In the genomic region with DNA sequence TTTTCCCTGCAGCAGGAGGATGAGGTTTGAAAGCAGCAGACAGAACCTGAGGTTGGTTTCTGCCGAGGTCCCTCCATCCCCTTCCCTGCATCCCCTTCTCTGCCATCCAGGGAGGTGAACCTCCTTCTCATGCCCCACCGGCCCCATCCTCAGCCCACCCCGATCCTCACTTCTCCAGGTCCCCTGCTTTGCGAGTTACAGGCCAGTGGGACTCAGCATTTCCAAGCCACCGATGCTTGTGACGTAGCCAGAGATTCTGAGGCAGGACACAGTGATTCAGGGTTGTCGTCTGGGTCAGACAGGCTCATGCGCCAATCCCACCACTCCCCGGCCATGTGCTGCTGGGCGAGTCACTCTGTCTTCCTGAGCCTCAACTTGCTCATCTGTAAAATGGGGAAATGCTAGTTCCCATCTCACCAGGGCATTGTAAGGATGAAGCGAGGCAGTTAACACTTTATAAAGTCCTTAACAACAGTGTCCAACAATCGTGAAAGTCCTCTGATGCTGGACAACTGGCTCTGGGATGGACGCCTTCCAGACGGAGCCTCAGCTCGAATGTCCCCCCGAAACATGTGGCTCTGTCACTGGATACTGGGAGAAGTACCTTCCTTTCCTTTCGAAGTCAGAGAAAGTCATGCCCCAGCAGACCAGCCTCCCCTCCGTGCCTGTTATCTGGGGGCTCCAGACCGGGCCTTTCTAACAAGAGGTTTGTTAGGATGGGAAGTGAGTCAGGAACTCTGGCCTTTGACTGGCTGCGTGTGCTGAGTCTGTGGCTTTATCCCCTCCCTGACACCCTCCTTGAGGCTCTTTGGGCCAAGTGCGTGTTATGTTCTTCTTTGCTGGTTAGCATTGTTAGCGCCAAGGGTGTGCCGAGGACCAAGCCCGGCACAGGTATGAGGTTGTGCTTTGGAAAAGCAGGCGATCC, we compare ENCODE assay signal across 11 cellular contexts. TPM values are rescaled to one million over a fixed set of nuclear protein-coding genes. Genes with fewer than 3 reads are reported as not detected.
"Had no signal": no experiment of that assay in that cellular context is flagged by ENCODE, and none has a peak within 500 bp of the region (broad histone marks: within the 10 kb centered on the region; RNA-seq: fewer than 3 reads in every experiment).

No MANE protein-coding gene starts in this region.

- H3K4me1 ChIP-seq: tibial nerve had no signal

- H3K27ac Mint-ChIP-seq: activated naive CD4-positive, alpha-beta T cell treated with anti-CD3 and anti-CD28 coated beads, Interleukin-2, amount 50 U/mL, for 24 hours; natural killer cell; T-cell had no signal

- H3K9me3 ChIP-seq: body of pancreas had no signal

- H3K4me1 Mint-ChIP-seq: activated naive CD4-positive, alpha-beta T cell treated with anti-CD3 and anti-CD28 coated beads, Interleukin-2, amount 50 U/mL, for 24 hours; natural killer cell; T-cell had no signal

- H3K36me3 ChIP-seq: tibial nerve had no signal

- H3K27ac ChIP-seq: body of pancreas, skin epidermis had no signal

- H3K4me3 Mint-ChIP-seq: activated naive CD4-positive, alpha-beta T cell treated with anti-CD3 and anti-CD28 coated beads, Interleukin-2, amount 50 U/mL, for 24 hours; natural killer cell; T-cell had no signal

- H3K27me3 ChIP-seq: body of pancreas had no signal

- H3K9me3 Mint-ChIP-seq: natural killer cell had no signal

- ATAC-seq: body of pancreas, natural killer cell, T-cell had no signal

- DNase-seq: activated CD4-positive, alpha-beta T cell treated with anti-CD3 and anti-CD28 coated beads, Interleukin-2, amount 50 U/mL, for 1 hour; activated T-cell treated with anti-CD3 and anti-CD28 coated beads, Interleukin-2, amount 50 U/mL, for 1 hour; body of pancreas; mammary epithelial cell; natural killer cell; T-cell; T1000 had no signal

- H3K36me3 Mint-ChIP-seq: activated naive CD4-positive, alpha-beta T cell treated with anti-CD3 and anti-CD28 coated beads, Interleukin-2, amount 50 U/mL, for 24 hours; natural killer cell; T-cell had no signal

- H3K4me3 ChIP-seq: body of pancreas, skin epidermis, tibial nerve had no signal

RNA-seq across cellular contexts. Expression of gene PPL, which starts 43.0 kb away (rescaled TPM):
- total RNA-seq: mononuclear cell, natural killer cell had no signal
